Comparison of ENCODE assay signal across 1 cellular context in the genomic region with DNA sequence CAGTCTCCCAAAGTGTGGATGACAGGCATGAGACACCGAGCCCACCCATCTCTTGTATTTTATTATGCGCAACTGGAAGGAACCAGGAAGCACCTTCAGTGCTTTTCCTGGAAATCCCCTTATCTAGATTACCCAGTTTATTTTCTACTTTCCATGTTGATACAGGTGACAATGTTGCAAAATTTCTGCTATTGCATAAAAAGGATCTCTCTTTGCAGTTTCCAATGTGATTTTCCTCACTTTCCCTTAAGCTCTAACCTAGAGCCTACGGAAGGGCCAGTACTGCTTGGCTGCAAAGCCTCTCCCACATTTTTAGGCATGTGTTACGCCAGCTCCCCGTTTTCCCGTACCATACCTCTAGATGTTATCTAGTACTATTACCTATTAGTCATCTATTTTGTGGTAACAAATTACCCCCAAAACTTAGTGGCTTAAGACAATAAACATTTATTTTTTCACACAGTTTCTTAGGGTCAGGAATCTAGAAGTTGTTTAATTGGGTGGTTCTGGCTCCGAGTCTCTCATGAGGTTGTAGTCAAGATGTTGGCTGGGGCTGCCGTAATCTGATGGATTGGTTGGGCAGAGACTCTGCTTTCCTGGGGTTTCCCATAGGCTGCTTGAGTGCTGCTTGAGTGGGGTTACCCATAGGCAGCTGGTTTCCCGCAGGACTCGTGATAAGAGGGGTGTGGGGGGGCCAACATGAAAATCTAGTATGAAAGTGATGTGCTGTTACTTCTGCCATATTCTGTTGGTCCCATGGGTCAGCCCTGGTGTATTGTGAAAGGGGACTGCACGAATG.
TF ChIP-seq lines count a peak whose summit lies in the region.

No MANE protein-coding gene starts in this region.

TF ChIP-seq in WTC11, 78 proteins besides CTCF, POLR2A, EP300 and RAD21 (continued from another document):
- TF ChIP-seq, protein P1, sequence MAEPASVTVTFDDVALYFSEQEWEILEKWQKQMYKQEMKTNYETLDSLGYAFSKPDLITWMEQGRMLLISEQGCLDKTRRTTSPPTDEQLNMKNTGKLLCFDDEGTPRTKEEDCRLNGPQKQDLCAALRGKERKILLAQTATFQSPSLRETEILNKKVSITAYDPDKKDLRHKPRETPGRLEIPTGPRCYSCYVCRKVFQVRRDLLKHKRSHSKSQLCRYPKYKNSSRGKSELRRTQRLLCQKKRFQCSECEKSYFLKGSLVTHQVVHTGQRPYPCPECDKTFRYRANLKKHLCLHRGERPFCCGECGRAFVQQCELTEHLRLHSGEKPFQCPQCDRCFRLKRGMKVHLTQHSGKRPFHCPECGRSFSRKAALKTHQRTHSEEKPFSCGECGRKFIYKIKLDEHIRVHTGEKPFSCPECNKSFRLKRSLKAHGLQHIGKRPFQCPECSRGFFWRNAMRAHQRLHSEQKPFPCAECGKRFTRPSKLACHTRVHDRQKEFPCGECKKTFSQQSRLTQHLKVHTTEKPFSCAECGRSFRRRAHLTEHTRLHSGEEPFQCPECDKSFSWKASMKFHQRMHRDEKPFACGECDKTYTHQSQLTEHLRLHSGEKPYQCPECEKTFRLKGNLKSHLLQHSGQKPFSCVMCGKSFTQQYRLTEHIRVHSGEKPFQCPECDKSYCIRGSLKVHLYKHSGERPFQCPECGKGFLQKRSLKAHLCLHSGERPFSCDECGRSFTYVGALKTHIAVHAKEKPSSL (CRISPR knock-in tag; conservative IDR thresholded peaks at IDR 0.05), result no peak
- TF ChIP-seq, protein P2, sequence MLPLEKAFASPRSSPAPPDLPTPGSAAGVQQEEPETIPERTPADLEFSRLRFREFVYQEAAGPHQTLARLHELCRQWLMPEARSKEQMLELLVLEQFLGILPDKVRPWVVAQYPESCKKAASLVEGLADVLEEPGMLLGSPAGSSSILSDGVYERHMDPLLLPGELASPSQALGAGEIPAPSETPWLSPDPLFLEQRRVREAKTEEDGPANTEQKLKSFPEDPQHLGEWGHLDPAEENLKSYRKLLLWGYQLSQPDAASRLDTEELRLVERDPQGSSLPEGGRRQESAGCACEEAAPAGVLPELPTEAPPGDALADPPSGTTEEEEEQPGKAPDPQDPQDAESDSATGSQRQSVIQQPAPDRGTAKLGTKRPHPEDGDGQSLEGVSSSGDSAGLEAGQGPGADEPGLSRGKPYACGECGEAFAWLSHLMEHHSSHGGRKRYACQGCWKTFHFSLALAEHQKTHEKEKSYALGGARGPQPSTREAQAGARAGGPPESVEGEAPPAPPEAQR (CRISPR knock-in tag; IDR thresholded peaks at IDR 0.05), result no peak
- TF ChIP-seq ATF1 (CRISPR knock-in tag; IDR thresholded peaks at IDR 0.05) (no peak), GABPB1 (CRISPR knock-in tag; IDR thresholded peaks at IDR 0.05) (no peak), KAT7 (CRISPR knock-in tag; IDR thresholded peaks at IDR 0.05; ENCODE audit: borderline replicate concordance) (no peak), TEAD4 (CRISPR knock-in tag; IDR thresholded peaks at IDR 0.05) (no peak)
